ENCODE assay signal across 10 cellular contexts in the genomic region with DNA sequence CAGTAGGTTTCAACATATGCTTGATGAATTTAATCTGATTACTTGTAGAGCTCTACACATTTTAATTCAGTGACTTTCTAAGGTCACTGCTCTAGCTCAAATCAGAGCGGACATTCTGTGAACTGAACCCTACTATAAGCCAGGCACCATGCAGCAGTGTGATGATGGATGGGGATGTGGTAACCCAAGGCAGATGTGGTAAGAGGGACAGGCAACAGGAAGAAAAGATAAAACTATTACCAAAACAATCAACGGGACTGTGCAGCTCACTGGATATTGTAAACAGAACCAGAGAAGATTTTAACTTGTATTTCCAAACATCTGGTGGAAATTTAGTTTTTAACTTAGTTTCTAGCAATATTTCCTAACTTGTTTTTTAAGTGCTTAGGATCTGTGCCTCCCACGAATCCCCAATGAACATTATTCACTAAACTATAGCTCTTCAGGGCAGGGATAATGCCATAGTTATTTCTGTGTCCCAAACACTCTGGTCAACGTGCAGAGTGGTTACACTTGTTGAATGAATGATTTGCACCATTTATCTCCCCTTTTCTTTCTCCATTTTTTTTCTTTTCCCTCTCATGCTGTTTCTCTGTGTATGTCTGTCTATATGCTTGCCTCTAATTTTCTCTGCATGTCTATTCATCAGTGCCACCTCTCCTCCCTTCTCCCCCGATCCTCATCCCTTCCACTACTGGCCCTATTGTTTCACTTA.
A peak's percentile ranks its signal among the peaks of the same experiment; 100 is the strongest.
DNase-seq lines count a peak whose midpoint lies in the region; ATAC-seq and TF ChIP-seq lines count a peak whose summit lies in the region.
"Had no signal": no experiment of that assay in that cellular context is flagged by ENCODE, and none has a peak within 500 bp of the region (broad histone marks: within the 10 kb centered on the region; RNA-seq: fewer than 3 reads in every experiment).

No MANE protein-coding gene starts in this region.

- no peak for DNase-seq in stimulated activated naive CD8-positive, alpha-beta T cell treated with anti-CD3 and anti-CD28 coated beads, Interleukin-15, Interleukin-2, amounts not matched to agents 100 U/mL and 50 U/mL, for 24 hours
- peak; percentile 35 for DNase-seq in SKM-1 treated with dmso at 0.1 percent for 144 hours (lab: John Stamatoyannopoulos, UW; ENCODE audit: unreplicated experiment)
- DNase-seq in epithelial cell of esophagus (ENCODE audit: low read depth), result peak; percentile 57
- DNase-seq in hypothalamus (lab: John Stamatoyannopoulos, UW), result no peak
- no peak for DNase-seq in germinal center (ENCODE audit: low spot score)
- DNase-seq: activated B cell treated with CpG ODN at 0.5 μM for 24 hours, NCI-H1930 had no signal

- peak overlapping the region; percentile 62 for H3K4me3 Mint-ChIP-seq in stimulated activated naive CD8-positive, alpha-beta T cell treated with anti-CD3 and anti-CD28 coated beads, Interleukin-15, Interleukin-2, amounts not matched to agents 100 ng/mL and 50 ng/mL, for 24 hours
- H3K4me3 Mint-ChIP-seq: activated B cell treated with CpG ODN at 0.5 μM for 24 hours had no signal

- no peak for TF ChIP-seq CTCF in epithelial cell of esophagus (IDR thresholded peaks at IDR 0.05; ENCODE audit: insufficient read depth, low read depth, low read length, missing control alignments)

- no peak overlapping the region for H3K27ac Mint-ChIP-seq in stimulated activated naive CD8-positive, alpha-beta T cell treated with anti-CD3 and anti-CD28 coated beads, Interleukin-15, Interleukin-2, amounts not matched to agents 100 ng/mL and 50 ng/mL, for 24 hours
- H3K27ac Mint-ChIP-seq: activated B cell treated with CpG ODN at 0.5 μM for 24 hours had no signal

- ATAC-seq in stimulated activated naive CD8-positive, alpha-beta T cell treated with anti-CD3 and anti-CD28 coated beads, Interleukin-15, Interleukin-2, amounts not matched to agents 100 U/mL and 50 U/mL, for 24 hours, result no peak
- no peak for ATAC-seq in GM21619 (IDR thresholded peaks at IDR 0.05; ENCODE audit: unreplicated experiment)
- no peak for ATAC-seq in GM21423 (IDR thresholded peaks at IDR 0.05; ENCODE audit: unreplicated experiment)

- H3K36me3 Mint-ChIP-seq in stimulated activated naive CD8-positive, alpha-beta T cell treated with anti-CD3 and anti-CD28 coated beads, Interleukin-15, Interleukin-2, amounts not matched to agents 100 ng/mL and 50 ng/mL, for 24 hours (ENCODE audit: low read depth), result peaks cover 28% of the 10 kb centered on the region

- H3K27me3 Mint-ChIP-seq in stimulated activated naive CD8-positive, alpha-beta T cell treated with anti-CD3 and anti-CD28 coated beads, Interleukin-15, Interleukin-2, amounts not matched to agents 100 ng/mL and 50 ng/mL, for 24 hours, result no peaks in the 10 kb centered on the region
- H3K27me3 Mint-ChIP-seq: activated B cell treated with CpG ODN at 0.5 μM for 24 hours had no signal

- H3K9me3 Mint-ChIP-seq in stimulated activated naive CD8-positive, alpha-beta T cell treated with anti-CD3 and anti-CD28 coated beads, Interleukin-15, Interleukin-2, amounts not matched to agents 100 ng/mL and 50 ng/mL, for 24 hours, result no peaks in the 10 kb centered on the region
- H3K9me3 Mint-ChIP-seq: activated B cell treated with CpG ODN at 0.5 μM for 24 hours had no signal

- peaks cover 69% of the 10 kb centered on the region for H3K4me1 Mint-ChIP-seq in stimulated activated naive CD8-positive, alpha-beta T cell treated with anti-CD3 and anti-CD28 coated beads, Interleukin-15, Interleukin-2, amounts not matched to agents 100 ng/mL and 50 ng/mL, for 24 hours (ENCODE audit: low read depth)

- H3K4me3 ChIP-seq in epithelial cell of esophagus (ENCODE audit: low read length), result no peak overlapping the region

Comparison
In these comparisons a context has a peak if more than half of its experiments do, and no peak if none do; other contexts are left out.
1. DNase-seq: peak in SKM-1 treated with dmso at 0.1 percent for 144 hours (single experiment) and epithelial cell of esophagus (single experiment); none in stimulated activated naive CD8-positive, alpha-beta T cell treated with anti-CD3 and anti-CD28 coated beads, Interleukin-15, Interleukin-2, amounts not matched to agents 100 U/mL and 50 U/mL, for 24 hours (single experiment), hypothalamus (0 of 51) and germinal center (single experiment).